10 cellular contexts compared by ENCODE assay signal in the genomic region with DNA sequence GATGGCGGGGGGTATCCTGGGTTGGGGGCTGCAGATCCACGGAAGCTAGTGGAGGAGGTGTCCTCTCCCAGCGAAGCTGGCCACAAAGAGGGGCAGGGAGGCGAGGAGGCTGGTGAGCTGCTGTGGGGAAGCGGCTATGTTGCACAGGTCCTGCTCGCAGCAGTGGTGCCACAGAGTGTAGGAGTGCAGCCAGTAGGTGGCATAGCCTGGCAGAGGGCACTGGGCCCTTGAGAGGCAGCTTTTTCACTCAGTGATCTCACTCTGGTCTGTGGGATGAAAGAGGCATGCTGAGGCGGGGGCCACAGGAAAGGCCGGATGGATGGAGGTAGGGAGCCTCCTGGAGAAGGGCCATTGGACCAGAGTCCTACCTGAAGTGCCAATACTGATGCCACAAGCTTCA. TPM values are rescaled to one million over a fixed set of nuclear protein-coding genes. Genes with fewer than 3 reads are reported as not detected.
DNase-seq lines count a peak whose midpoint lies in the region; ATAC-seq and TF ChIP-seq lines count a peak whose summit lies in the region.
"Had no signal": no experiment of that assay in that cellular context is flagged by ENCODE, and none has a peak within 500 bp of the region (broad histone marks: within the 10 kb centered on the region; RNA-seq: fewer than 3 reads in every experiment).

No MANE protein-coding gene starts in this region.

- TF ChIP-seq CTCF in OCI-LY7 (conservative IDR thresholded peaks at IDR 0.05; ENCODE audit: low read length): peak; percentile 30; the same call in 1 of the 2 replicates
- TF ChIP-seq CTCF in prostate gland (IDR thresholded peaks at IDR 0.05): peak in 2 of 4 experiments; percentile 26 to 31

- H3K27ac ChIP-seq in OCI-LY7 (ENCODE audit: low read depth, low read length, poor library complexity, severe bottlenecking) (no peak overlapping the region), esophagus (ENCODE audit: low read depth in 2 of 2, low read length in 1 of 2) (peak overlapping the region; percentile 80 to 86), prostate gland (no peak overlapping the region)

- no peak overlapping the region for H3K27ac Mint-ChIP-seq in activated CD8-positive, alpha-beta memory T cell treated with anti-CD3 and anti-CD28 coated beads, Interleukin-2, amount 10 ng/mL, durations not matched to agents 7 days and 5 days
- H3K27ac Mint-ChIP-seq in stimulated activated memory B cell treated with anti-CD40 and anti-IgM and Interleukin-4, amounts not matched to agents 10 μg/mL and 1 μg/mL and 100 μg/mL, for 72 hours: no peak overlapping the region

- BruUV-seq in OCI-LY7 (replicated peaks; lab: Mats Ljungman, UMichigan): no TSS peak

- H3K9me3 ChIP-seq in OCI-LY7 (ENCODE audit: low read length) (no peaks in the 10 kb centered on the region), esophagus (ENCODE audit: control insufficient read depth in 2 of 2, insufficient read depth in 1 of 2, low read depth in 1 of 2, low read length in 1 of 2) (no peaks in the 10 kb centered on the region), prostate gland (no peaks in the 10 kb centered on the region)

- H3K9me3 Mint-ChIP-seq in activated CD8-positive, alpha-beta memory T cell treated with anti-CD3 and anti-CD28 coated beads, Interleukin-2, amount 10 ng/mL, durations not matched to agents 7 days and 5 days (ENCODE audit: low read depth): no peaks in the 10 kb centered on the region
- H3K9me3 Mint-ChIP-seq in stimulated activated memory B cell treated with anti-CD40 and anti-IgM and Interleukin-4, amounts not matched to agents 10 μg/mL and 1 μg/mL and 100 μg/mL, for 72 hours: no peaks in the 10 kb centered on the region

- intact Hi-C loops in OCI-LY7 (cut with micrococcal nuclease; ENCODE audit: unreplicated experiment) (no loop called here), prostate gland (cut with DNase I) (no loop called here)

- CTCF ChIA-PET in activated CD8-positive, alpha-beta memory T cell treated with anti-CD3 and anti-CD28 coated beads, Interleukin-2, amount 10 ng/mL, durations not matched to agents 7 days and 5 days (lab: Charles Lee): interaction anchor here (0.5 to 1.0 kb wide), 2 partner anchors 28 to 58 kb away, joined by 3 read pairs; no protein-coding TSS in a partner anchor
- CTCF ChIA-PET in OCI-LY7 (lab: Charles Lee; ENCODE audit: unreplicated experiment): interaction anchor here (1.0 kb wide), 1 partner anchor 46 kb away, joined by 3 read pairs; no protein-coding TSS in a partner anchor

- no peaks in the 10 kb centered on the region for H3K9me2 ChIP-seq in OCI-LY7 (ENCODE audit: insufficient read depth, low read length)

- no peaks in the 10 kb centered on the region for H3K79me2 ChIP-seq in OCI-LY7 (ENCODE audit: insufficient read depth, low read depth, low read length)

- H3K4me1 Mint-ChIP-seq in activated CD8-positive, alpha-beta memory T cell treated with anti-CD3 and anti-CD28 coated beads, Interleukin-2, amount 10 ng/mL, durations not matched to agents 7 days and 5 days: peaks cover 16% of the 10 kb centered on the region
- H3K4me1 Mint-ChIP-seq in stimulated activated memory B cell treated with anti-CD40 and anti-IgM and Interleukin-4, amounts not matched to agents 10 μg/mL and 1 μg/mL and 100 μg/mL, for 72 hours: peaks cover 23% of the 10 kb centered on the region

- 62 to 64% methylated on average over 8 of the region's 8 CpGs for WGBS in esophagus, 2 donors
- WGBS in prostate gland: 80% methylated on average over 8 of the region's 8 CpGs

- no peak for DNase-seq in activated CD8-positive, alpha-beta memory T cell treated with anti-CD3 and anti-CD28 coated beads, Interleukin-2, amount 10 ng/mL, durations not matched to agents 7 days and 5 days
- no peak for DNase-seq in activated CD8-positive, alpha-beta memory T cell treated with anti-CD3 and anti-CD28 coated beads, Interleukin-2, amount 50 U/mL, for 4 hours
- DNase-seq in OCI-LY7 (ENCODE audit: low spot score) (no peak), NCI-H1105 (lab: John Stamatoyannopoulos, UW) (no peak), prostate gland (ENCODE audit: low spot score) (no peak)
- DNase-seq in activated CD8-positive, alpha-beta memory T cell treated with anti-CD3 and anti-CD28 coated beads for 24 hours: no peak
- DNase-seq: NCI-H146 had no signal

- H2AFZ ChIP-seq in OCI-LY7 (ENCODE audit: low read length): no peak overlapping the region

- no peak overlapping the region for H3K4me3 Mint-ChIP-seq in activated CD8-positive, alpha-beta memory T cell treated with anti-CD3 and anti-CD28 coated beads, Interleukin-2, amount 10 ng/mL, durations not matched to agents 7 days and 5 days
- H3K4me3 Mint-ChIP-seq in stimulated activated memory B cell treated with anti-CD40 and anti-IgM and Interleukin-4, amounts not matched to agents 10 μg/mL and 1 μg/mL and 100 μg/mL, for 72 hours: no peak overlapping the region
- H3K4me3 Mint-ChIP-seq: activated naive CD8-positive, alpha-beta T cell had no signal

- H3K4me1 ChIP-seq in OCI-LY7 (ENCODE audit: insufficient read depth, low read length, poor library complexity, severe bottlenecking): peaks cover 10% of the 10 kb centered on the region
- peaks cover 0 to 24% of the 10 kb centered on the region in 2 donors for H3K4me1 ChIP-seq in esophagus (ENCODE audit: control insufficient read depth in 2 of 2, insufficient read depth in 2 of 2, low read length in 1 of 2)
- H3K4me1 ChIP-seq in prostate gland (replicated peaks): peaks cover 12% of the 10 kb centered on the region

- H4K20me1 ChIP-seq in OCI-LY7 (ENCODE audit: insufficient read depth, low read length): no peaks in the 10 kb centered on the region

- no peak overlapping the region for H3K4me3 ChIP-seq in OCI-LY7 (ENCODE audit: low read depth, low read length, poor library complexity, severe bottlenecking)
- H3K4me3 ChIP-seq in esophagus (ENCODE audit: low read depth in 1 of 2, low read length in 2 of 2): no peak overlapping the region
- H3K4me3 ChIP-seq in prostate gland: no peak overlapping the region

- H3K36me3 Mint-ChIP-seq in activated CD8-positive, alpha-beta memory T cell treated with anti-CD3 and anti-CD28 coated beads, Interleukin-2, amount 10 ng/mL, durations not matched to agents 7 days and 5 days: no peaks in the 10 kb centered on the region
- no peaks in the 10 kb centered on the region for H3K36me3 Mint-ChIP-seq in stimulated activated memory B cell treated with anti-CD40 and anti-IgM and Interleukin-4, amounts not matched to agents 10 μg/mL and 1 μg/mL and 100 μg/mL, for 72 hours
- H3K36me3 Mint-ChIP-seq: activated naive CD8-positive, alpha-beta T cell had no signal

- POLR2A ChIA-PET in OCI-LY7 (lab: Charles Lee): no interaction called here

- H3K36me3 ChIP-seq in OCI-LY7 (ENCODE audit: insufficient read depth, low read length) (no peaks in the 10 kb centered on the region), esophagus (ENCODE audit: control insufficient read depth in 2 of 2, insufficient read depth in 2 of 2, low read length in 1 of 2) (no peaks in the 10 kb centered on the region), prostate gland (no peaks in the 10 kb centered on the region)

- ATAC-seq in activated CD8-positive, alpha-beta memory T cell treated with anti-CD3 and anti-CD28 coated beads, Interleukin-2, amount 10 ng/mL, durations not matched to agents 7 days and 5 days: peak; percentile 37
- ATAC-seq in stimulated activated memory B cell treated with anti-CD40 and anti-IgM and Interleukin-4, amounts not matched to agents 10 μg/mL and 1 μg/mL and 100 μg/mL, for 72 hours: peak; percentile 70

- no peak for TF ChIP-seq POLR2A in prostate gland (IDR thresholded peaks at IDR 0.05)

- H3K27me3 ChIP-seq in esophagus (ENCODE audit: control insufficient read depth in 1 of 2, insufficient read depth in 2 of 2, low read length in 2 of 2): no peaks in the 10 kb centered on the region
- no peaks in the 10 kb centered on the region for H3K27me3 ChIP-seq in prostate gland (replicated peaks; ENCODE audit: insufficient read depth)

- no peak overlapping the region for H3K4me2 ChIP-seq in OCI-LY7 (ENCODE audit: low read length)

- H3K27me3 Mint-ChIP-seq in activated CD8-positive, alpha-beta memory T cell treated with anti-CD3 and anti-CD28 coated beads, Interleukin-2, amount 10 ng/mL, durations not matched to agents 7 days and 5 days: peaks cover 7% of the 10 kb centered on the region
- H3K27me3 Mint-ChIP-seq in stimulated activated memory B cell treated with anti-CD40 and anti-IgM and Interleukin-4, amounts not matched to agents 10 μg/mL and 1 μg/mL and 100 μg/mL, for 72 hours: no peaks in the 10 kb centered on the region
- H3K27me3 Mint-ChIP-seq: activated naive CD8-positive, alpha-beta T cell had no signal

RNA-seq across cellular contexts. Expression of gene LY6G6D, which starts 2.9 kb away (rescaled TPM):
- total RNA-seq in activated CD8-positive, alpha-beta memory T cell treated with anti-CD3 and anti-CD28 coated beads, Interleukin-2, amount 10 ng/mL, durations not matched to agents 7 days and 5 days: not detected
- total RNA-seq in OCI-LY7 (2014; rRNA removed; shearing (Covaris generic)): not detected in 2 replicates
- not detected in 2 replicates for total RNA-seq in OCI-LY7 (2022)
- polyA plus RNA-seq in esophagus: 1 to 10 TPM in 1 of 2 donors, under 1 TPM in 1; 0.67 to 1.3 TPM
- not detected for total RNA-seq in prostate gland

RNA-seq across cellular contexts. Expression of gene LY6G6F, which starts 5.6 kb away (rescaled TPM):
- total RNA-seq in activated CD8-positive, alpha-beta memory T cell treated with anti-CD3 and anti-CD28 coated beads, Interleukin-2, amount 10 ng/mL, durations not matched to agents 7 days and 5 days: not detected
- not detected in 2 replicates for total RNA-seq in OCI-LY7 (2014; rRNA removed; shearing (Covaris generic))
- total RNA-seq in OCI-LY7 (2022) (not detected in 2 replicates), prostate gland (1 to 10 TPM in 1 of 2 donors, not detected in 1; 3.7 TPM)
- not detected for polyA plus RNA-seq in esophagus

RNA-seq across cellular contexts. Expression of gene ABHD16A, which starts 9.2 kb away (rescaled TPM):
- total RNA-seq in activated CD8-positive, alpha-beta memory T cell treated with anti-CD3 and anti-CD28 coated beads, Interleukin-2, amount 10 ng/mL, durations not matched to agents 7 days and 5 days: 10 to 100 TPM; 49.0 to 56.7 TPM
- total RNA-seq in OCI-LY7 (2014; rRNA removed; shearing (Covaris generic)): 28.6 and 34.8 TPM in 2 replicates
- total RNA-seq in OCI-LY7 (2022): 32.7 and 35.2 TPM in 2 replicates
- polyA plus RNA-seq in esophagus: 10 to 100 TPM; 30.0 to 40.1 TPM
- total RNA-seq in prostate gland: 10 to 100 TPM; 78.1 to 83.6 TPM

RNA-seq across cellular contexts. Expression of gene LY6G6C, which starts 9.2 kb away (rescaled TPM):
- total RNA-seq in activated CD8-positive, alpha-beta memory T cell treated with anti-CD3 and anti-CD28 coated beads, Interleukin-2, amount 10 ng/mL, durations not matched to agents 7 days and 5 days: not detected
- total RNA-seq in OCI-LY7 (2014; rRNA removed; shearing (Covaris generic)): not detected in 2 replicates
- total RNA-seq in OCI-LY7 (2022) (not detected in 2 replicates), prostate gland (not detected)
- 10 to 100 TPM; 17.2 to 21.9 TPM for polyA plus RNA-seq in esophagus

RNA-seq across cellular contexts. Expression of gene MPIG6B, which starts 10.9 kb away (rescaled TPM):
- under 1 TPM; 0.20 to 0.33 TPM for total RNA-seq in activated CD8-positive, alpha-beta memory T cell treated with anti-CD3 and anti-CD28 coated beads, Interleukin-2, amount 10 ng/mL, durations not matched to agents 7 days and 5 days
- not detected in 2 replicates for total RNA-seq in OCI-LY7 (2014; rRNA removed; shearing (Covaris generic))
- not detected in 2 replicates for total RNA-seq in OCI-LY7 (2022)
- polyA plus RNA-seq in esophagus: under 1 TPM; 0.49 to 0.88 TPM
- under 1 TPM in 1 of 2 donors, not detected in 1; 0.74 TPM for total RNA-seq in prostate gland

Comparison
In these comparisons a context has a peak if more than half of its experiments do, and no peak if none do; other contexts are left out.
1. H3K27ac ChIP-seq: peak in esophagus (2 of 2); none in OCI-LY7 (single experiment) and prostate gland (0 of 2).